In the genomic region with DNA sequence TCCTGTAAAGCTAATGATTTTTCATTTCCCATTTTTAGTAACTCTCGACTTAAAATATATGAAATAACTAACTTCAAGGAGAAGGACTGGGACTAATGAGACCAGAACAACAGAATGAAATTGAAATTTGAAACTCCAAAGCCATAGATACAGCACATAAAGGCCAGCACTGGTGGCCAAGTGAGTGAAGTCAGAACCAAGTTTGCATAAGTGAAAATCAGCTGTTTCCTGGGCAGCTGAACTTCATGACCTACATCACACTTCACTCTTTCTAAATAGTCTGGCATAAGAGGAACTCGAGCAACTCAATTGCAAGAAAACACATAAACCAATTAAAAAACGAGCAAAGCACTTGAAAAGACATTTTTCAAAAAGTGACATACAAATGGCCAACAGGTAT, we compare ENCODE assay signal across 29 cellular contexts.
DNase-seq lines count a peak whose midpoint lies in the region; ATAC-seq and TF ChIP-seq lines count a peak whose summit lies in the region.
"Had no signal": no experiment of that assay in that cellular context is flagged by ENCODE, and none has a peak within 500 bp of the region (broad histone marks: within the 10 kb centered on the region; RNA-seq: fewer than 3 reads in every experiment).

No MANE protein-coding gene starts in this region.

- no peaks in the 10 kb centered on the region for H3K9me3 ChIP-seq in tibial artery
- H3K9me3 ChIP-seq: gastroesophageal sphincter, left lung, upper lobe of left lung had no signal

- H3K4me3 Mint-ChIP-seq in activated CD4-positive, alpha-beta memory T cell treated with anti-CD3 and anti-CD28 coated beads, Interleukin-2, amount 10 ng/mL, durations not matched to agents 7 days and 5 days = no peak overlapping the region
- H3K4me3 Mint-ChIP-seq: activated B cell treated with CpG ODN at 0.5 μM for 24 hours; activated CD8-positive, alpha-beta T cell treated with anti-CD3 and anti-CD28 coated beads for 36 hours; CD8-positive, alpha-beta T cell; dendritic cell treated with granulocyte-macrophage colony-stimulating factor and Interleukin-4, amounts not matched to agents 40 ng/mL and 50 ng/mL, for 4 days; naive B cell had no signal

- POLR2A ChIA-PET in activated CD4-positive, alpha-beta memory T cell treated with anti-CD3 and anti-CD28 coated beads, Interleukin-2, amount 10 ng/mL, durations not matched to agents 7 days and 5 days (lab: Charles Lee) = no interaction called here

- H3K27ac Mint-ChIP-seq in activated CD4-positive, alpha-beta memory T cell treated with anti-CD3 and anti-CD28 coated beads, Interleukin-2, amount 10 ng/mL, durations not matched to agents 7 days and 5 days = no peak overlapping the region
- H3K27ac Mint-ChIP-seq: activated B cell treated with CpG ODN at 0.5 μM for 24 hours; activated CD8-positive, alpha-beta T cell treated with anti-CD3 and anti-CD28 coated beads for 36 hours; CD8-positive, alpha-beta T cell; dendritic cell treated with granulocyte-macrophage colony-stimulating factor and Interleukin-4, amounts not matched to agents 40 ng/mL and 50 ng/mL, for 4 days; naive B cell had no signal

- H3K27me3 Mint-ChIP-seq in activated CD4-positive, alpha-beta memory T cell treated with anti-CD3 and anti-CD28 coated beads, Interleukin-2, amount 10 ng/mL, durations not matched to agents 7 days and 5 days = no peaks in the 10 kb centered on the region
- H3K27me3 Mint-ChIP-seq: activated B cell treated with CpG ODN at 0.5 μM for 24 hours; activated CD8-positive, alpha-beta T cell treated with anti-CD3 and anti-CD28 coated beads for 36 hours; dendritic cell treated with granulocyte-macrophage colony-stimulating factor and Interleukin-4, amounts not matched to agents 40 ng/mL and 50 ng/mL, for 4 days; naive B cell had no signal

- intact Hi-C loops in tibial artery (cut with DNase I; ENCODE audit: low total_unique reads) = no loop called here

- H3K36me3 ChIP-seq in tibial artery = no peaks in the 10 kb centered on the region
- H3K36me3 ChIP-seq: gastroesophageal sphincter, left lung, upper lobe of left lung had no signal

- no peak overlapping the region for H3K4me3 ChIP-seq in GM12865 (ENCODE audit: low read depth, low read length)
- H3K4me3 ChIP-seq in tibial artery = no peak overlapping the region
- H3K4me3 ChIP-seq: gastroesophageal sphincter, left lung, skin epidermis, upper lobe of left lung had no signal

- no peaks in the 10 kb centered on the region for H3K27me3 ChIP-seq in tibial artery
- H3K27me3 ChIP-seq: gastroesophageal sphincter, left lung, upper lobe of left lung had no signal

- ATAC-seq in GM19025 (IDR thresholded peaks at IDR 0.05; ENCODE audit: low read depth, unreplicated experiment) = peak; percentile 73
- ATAC-seq in HG02588 (IDR thresholded peaks at IDR 0.05; ENCODE audit: unreplicated experiment) = peak; percentile 57
- peak; percentile 65 for ATAC-seq in HG03469 (IDR thresholded peaks at IDR 0.05; ENCODE audit: unreplicated experiment)
- ATAC-seq in HG02840 (IDR thresholded peaks at IDR 0.05; ENCODE audit: low FRiP score, unreplicated experiment) = no peak
- ATAC-seq: activated CD8-positive, alpha-beta T cell treated with anti-CD3 and anti-CD28 coated beads for 36 hours; CD8-positive, alpha-beta T cell; gastroesophageal sphincter; HepG2; left lung had no signal

- CTCF ChIA-PET in activated CD4-positive, alpha-beta memory T cell treated with anti-CD3 and anti-CD28 coated beads, Interleukin-2, amount 10 ng/mL, durations not matched to agents 7 days and 5 days (lab: Charles Lee) = no interaction called here

- no peaks in the 10 kb centered on the region for H3K9me3 Mint-ChIP-seq in activated CD4-positive, alpha-beta memory T cell treated with anti-CD3 and anti-CD28 coated beads, Interleukin-2, amount 10 ng/mL, durations not matched to agents 7 days and 5 days
- H3K9me3 Mint-ChIP-seq: activated B cell treated with CpG ODN at 0.5 μM for 24 hours; activated CD8-positive, alpha-beta T cell treated with anti-CD3 and anti-CD28 coated beads for 36 hours; CD8-positive, alpha-beta T cell; dendritic cell treated with granulocyte-macrophage colony-stimulating factor and Interleukin-4, amounts not matched to agents 40 ng/mL and 50 ng/mL, for 4 days had no signal

- TF ChIP-seq CTCF in GM12865 (IDR thresholded peaks at IDR 0.05; ENCODE audit: insufficient read depth, low read depth, low read length, missing control alignments) (no peak), tibial artery (IDR thresholded peaks at IDR 0.05) (no peak)

- H3K4me1 Mint-ChIP-seq in activated CD4-positive, alpha-beta memory T cell treated with anti-CD3 and anti-CD28 coated beads, Interleukin-2, amount 10 ng/mL, durations not matched to agents 7 days and 5 days = no peaks in the 10 kb centered on the region
- H3K4me1 Mint-ChIP-seq: activated B cell treated with CpG ODN at 0.5 μM for 24 hours, naive B cell had no signal

- no peak overlapping the region for H3K27ac ChIP-seq in tibial artery
- H3K27ac ChIP-seq: gastroesophageal sphincter, left lung, skin epidermis, upper lobe of left lung had no signal

- no peaks in the 10 kb centered on the region for H3K4me1 ChIP-seq in tibial artery
- H3K4me1 ChIP-seq: gastroesophageal sphincter, left lung, upper lobe of left lung had no signal

- DNase-seq in GM12865 (ENCODE audit: low read depth) = peak; percentile 16
- DNase-seq in NCI-H526 (lab: John Stamatoyannopoulos, UW) = no peak
- no peak for DNase-seq in activated CD4-positive, alpha-beta memory T cell treated with anti-CD3 and anti-CD28 coated beads, Interleukin-2, amount 10 ng/mL, durations not matched to agents 7 days and 5 days
- DNase-seq in tibial artery = no peak
- DNase-seq: activated B cell treated with CpG ODN at 0.5 μM for 24 hours; activated CD8-positive, alpha-beta T cell treated with anti-CD3 and anti-CD28 coated beads for 36 hours; activated gamma-delta T cell; CD8-positive, alpha-beta T cell; central memory CD4-positive, alpha-beta T cell; DMS153; H7; hypothalamus; Kasumi-1; left lung; naive B cell; NCI-H1092 treated with DMSO at 0.1 percent for 48 hours; NCI-H2081 treated with DMSO at 0.1 percent for 48 hours; nucleus accumbens; Right ventricle myocardium superior; stimulated activated CD4-positive, alpha-beta T cell treated with anti-CD3 and anti-CD28 coated beads, Interleukin-1b, Interleukin-23, amount 100 ng/mL, for 48 hours; upper lobe of left lung had no signal

- no peaks in the 10 kb centered on the region for H3K36me3 Mint-ChIP-seq in activated CD4-positive, alpha-beta memory T cell treated with anti-CD3 and anti-CD28 coated beads, Interleukin-2, amount 10 ng/mL, durations not matched to agents 7 days and 5 days (ENCODE audit: low read depth)
- H3K36me3 Mint-ChIP-seq: CD8-positive, alpha-beta T cell; naive B cell had no signal
